Comparison of ENCODE assay signal across 20 cellular contexts in the genomic region with DNA sequence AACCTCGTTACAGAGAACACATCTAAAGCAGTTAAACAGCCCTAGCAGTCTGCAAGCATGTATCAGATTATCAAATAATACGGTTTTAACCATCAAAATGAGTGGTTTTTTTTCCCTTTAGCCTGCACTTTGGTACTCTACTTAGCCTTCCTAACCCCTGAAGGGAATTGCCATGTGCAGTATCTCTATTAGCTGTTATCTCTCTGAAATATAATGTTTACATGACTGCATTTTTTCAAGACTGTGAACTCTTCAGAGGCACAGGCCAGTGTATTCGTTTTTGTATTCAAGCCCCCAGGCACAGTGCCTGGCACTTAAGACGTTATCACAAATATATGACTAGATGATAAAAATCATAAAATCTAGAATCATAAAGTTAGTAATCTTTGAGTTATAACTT.
"Had no signal": no experiment of that assay in that cellular context is flagged by ENCODE, and none has a peak within 500 bp of the region (broad histone marks: within the 10 kb centered on the region; RNA-seq: fewer than 3 reads in every experiment).

No MANE protein-coding gene starts in this region.

- H3K4me3 ChIP-seq: dorsolateral prefrontal cortex, gastrocnemius medialis, lung, mucosa of descending colon, pancreas, right lobe of liver, suprapubic skin, transverse colon, vagina had no signal

- ATAC-seq: gastrocnemius medialis; left lobe of liver; mucosa of descending colon; natural killer cell treated with Interleukin-12 subunit alpha and Interleukin-12 subunit beta and Interleukin-15 and Interleukin-18, amount 100 ng/mL, for 72 hours; pancreas; right lobe of liver; stimulated activated naive B cell treated with anti-CD40 and anti-IgM and Interleukin-4, amounts not matched to agents 10 μg/mL and 1 μg/mL and 100 μg/mL, for 72 hours; stimulated activated naive CD8-positive, alpha-beta T cell treated with anti-CD3 and anti-CD28 coated beads, Interleukin-15, amount 100 ng/mL, for 72 hours had no signal

- DNase-seq: dorsolateral prefrontal cortex; effector CD4-positive, alpha-beta T cell; gastrocnemius medialis; head of caudate nucleus; kidney; mucosa of descending colon; naive B cell; pancreas; right lobe of liver; small intestine; stimulated activated CD4-positive, alpha-beta T cell treated with anti-CD3 and anti-CD28 coated beads, Interleukin-15, amount 100 ng/mL, for 24 hours; stimulated activated CD4-positive, alpha-beta T cell treated with anti-CD3 and anti-CD28 coated beads, Interleukin-2, amount 100 ng/mL, for 48 hours; stimulated activated naive B cell treated with anti-CD40 and anti-IgM and Interleukin-4, amounts not matched to agents 10 μg/mL and 1 μg/mL and 100 μg/mL, for 72 hours; stimulated activated naive CD8-positive, alpha-beta T cell treated with anti-CD3 and anti-CD28 coated beads, Interleukin-15, amount 100 ng/mL, for 72 hours; transverse colon had no signal
